In the genomic region with DNA sequence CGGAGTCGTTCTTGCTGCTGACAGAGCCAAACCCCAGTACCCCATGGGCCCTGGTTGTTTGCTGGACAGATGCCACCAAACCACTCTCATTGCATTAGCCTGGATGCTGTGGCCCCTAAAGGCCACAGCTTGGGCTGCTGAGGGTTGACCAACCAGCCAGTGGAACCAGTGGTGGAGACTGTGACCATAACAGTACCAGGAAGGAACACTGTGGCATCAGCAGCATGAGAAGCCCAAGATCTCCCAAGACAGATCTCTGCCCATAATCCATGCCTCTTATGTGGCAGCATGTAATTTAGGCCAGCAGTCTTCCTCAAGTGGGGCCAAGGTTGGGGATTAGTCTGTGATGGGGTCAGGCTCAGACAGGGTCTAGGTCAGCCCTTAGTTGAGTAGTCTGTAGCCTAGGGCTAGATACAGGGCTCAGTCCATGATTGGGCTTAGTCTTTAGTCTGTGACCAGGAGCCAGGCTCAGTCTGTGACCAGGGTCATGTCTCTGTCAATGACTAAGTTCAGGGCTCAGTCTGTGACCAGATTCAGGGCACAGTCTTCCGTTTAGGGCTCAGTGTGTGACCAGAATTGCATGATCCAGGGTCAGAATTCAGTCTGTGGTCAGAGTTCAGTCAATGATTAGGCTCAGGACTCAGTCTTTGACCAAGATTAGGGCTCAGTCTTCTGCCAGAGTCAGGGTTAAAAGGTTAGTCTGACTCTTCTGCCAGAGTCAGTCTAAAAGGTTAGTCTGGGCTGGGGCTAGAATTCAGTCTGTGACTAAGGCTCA, we compare ENCODE assay signal across 1 cellular context.
TF ChIP-seq lines count a peak whose summit lies in the region.

No MANE protein-coding gene starts in this region.

TF ChIP-seq in H1, 55 proteins besides CTCF, POLR2A, EP300 and RAD21:
- TF ChIP-seq SUZ12 (IDR thresholded peaks at IDR 0.05; ENCODE audit: low read length) (no peak), BRCA1 (IDR thresholded peaks at IDR 0.05; ENCODE audit: low read depth, low read length) (no peak), E2F6 (IDR thresholded peaks at IDR 0.05) (no peak), CHD7 (IDR thresholded peaks at IDR 0.05; ENCODE audit: insufficient replicate concordance, low read length) (no peak), GTF2F1 (IDR thresholded peaks at IDR 0.05; ENCODE audit: borderline replicate concordance, low read depth, low read length) (no peak), SIRT6 (IDR thresholded peaks at IDR 0.05; ENCODE audit: low read length) (no peak), CREB1 (IDR thresholded peaks at IDR 0.05) (no peak), MAFK (IDR thresholded peaks at IDR 0.05; ENCODE audit: low read depth, low read length) (no peak), CBX5 (IDR thresholded peaks at IDR 0.05; ENCODE audit: low read depth, low read length) (no peak), HDAC2 (IDR thresholded peaks at IDR 0.05; ENCODE audit: borderline replicate concordance in 1 of 2, low read depth in 2 of 2, low read length in 2 of 2) (no peak), JUND (IDR thresholded peaks at IDR 0.05; ENCODE audit: low read length) (no peak), TEAD4 (IDR thresholded peaks at IDR 0.05; ENCODE audit: low read depth, low read length) (no peak), EZH2 (IDR thresholded peaks at IDR 0.05; ENCODE audit: low read depth, low read length, severe bottlenecking) (no peak), CHD1 (IDR thresholded peaks at IDR 0.05; ENCODE audit: low read depth, low read length) (no peak), RBBP5 (IDR thresholded peaks at IDR 0.05; ENCODE audit: borderline replicate concordance, low read depth, low read length) (no peak), CTBP2 (IDR thresholded peaks at IDR 0.05; ENCODE audit: borderline replicate concordance, insufficient read depth, insufficient read length, low read length) (no peak), NRF1 (IDR thresholded peaks at IDR 0.05; ENCODE audit: low read depth, low read length) (no peak), SIN3A (conservative IDR thresholded peaks at IDR 0.05 in 1 of 2, IDR thresholded peaks at IDR 0.05 in 1 of 2; ENCODE audit: low read depth in 1 of 2, low read length in 2 of 2) (no peak), HDAC6 (IDR thresholded peaks at IDR 0.05; ENCODE audit: low read depth, low read length) (no peak)
